Comparison of ENCODE assay signal across 1 cellular context in the genomic region with DNA sequence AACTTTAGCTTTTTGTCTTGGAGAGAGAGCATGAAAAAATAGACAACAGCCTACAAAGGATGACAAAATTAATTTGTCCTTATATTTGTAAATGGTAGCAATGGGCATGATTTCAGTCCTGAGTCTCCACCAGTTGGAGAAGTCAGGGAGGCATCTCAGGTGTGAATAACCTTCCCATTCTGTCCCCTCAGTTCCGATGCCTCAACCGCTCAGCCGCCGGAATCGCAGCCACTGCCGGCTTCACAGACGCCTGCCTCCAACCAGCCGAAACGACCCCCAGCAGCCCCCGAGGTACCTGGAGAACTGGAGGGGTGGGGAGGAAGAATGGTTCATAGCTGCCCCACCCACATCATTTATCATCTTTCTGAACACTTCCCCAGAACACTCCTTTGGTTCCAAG.
TF ChIP-seq lines count a peak whose summit lies in the region.

No MANE protein-coding gene starts in this region.

TF ChIP-seq in WTC11, 78 proteins besides CTCF, POLR2A, EP300 and RAD21 (continued from another document):
- TF ChIP-seq, protein P1, sequence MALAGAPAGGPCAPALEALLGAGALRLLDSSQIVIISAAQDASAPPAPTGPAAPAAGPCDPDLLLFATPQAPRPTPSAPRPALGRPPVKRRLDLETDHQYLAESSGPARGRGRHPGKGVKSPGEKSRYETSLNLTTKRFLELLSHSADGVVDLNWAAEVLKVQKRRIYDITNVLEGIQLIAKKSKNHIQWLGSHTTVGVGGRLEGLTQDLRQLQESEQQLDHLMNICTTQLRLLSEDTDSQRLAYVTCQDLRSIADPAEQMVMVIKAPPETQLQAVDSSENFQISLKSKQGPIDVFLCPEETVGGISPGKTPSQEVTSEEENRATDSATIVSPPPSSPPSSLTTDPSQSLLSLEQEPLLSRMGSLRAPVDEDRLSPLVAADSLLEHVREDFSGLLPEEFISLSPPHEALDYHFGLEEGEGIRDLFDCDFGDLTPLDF (CRISPR knock-in tag; IDR thresholded peaks at IDR 0.05): no peak
- TF ChIP-seq JAZF1 (CRISPR knock-in tag; IDR thresholded peaks at IDR 0.05) (no peak), HMGA2 (CRISPR knock-in tag; IDR thresholded peaks at IDR 0.05) (no peak), MXD4 (CRISPR knock-in tag; IDR thresholded peaks at IDR 0.05; ENCODE audit: borderline replicate concordance) (no peak), AFF4 (CRISPR knock-in tag; IDR thresholded peaks at IDR 0.05; ENCODE audit: borderline replicate concordance) (no peak), KAT7 (CRISPR knock-in tag; IDR thresholded peaks at IDR 0.05; ENCODE audit: borderline replicate concordance) (no peak), ZNF416 (CRISPR knock-in tag; IDR thresholded peaks at IDR 0.05) (no peak)
- TF ChIP-seq, protein P2, sequence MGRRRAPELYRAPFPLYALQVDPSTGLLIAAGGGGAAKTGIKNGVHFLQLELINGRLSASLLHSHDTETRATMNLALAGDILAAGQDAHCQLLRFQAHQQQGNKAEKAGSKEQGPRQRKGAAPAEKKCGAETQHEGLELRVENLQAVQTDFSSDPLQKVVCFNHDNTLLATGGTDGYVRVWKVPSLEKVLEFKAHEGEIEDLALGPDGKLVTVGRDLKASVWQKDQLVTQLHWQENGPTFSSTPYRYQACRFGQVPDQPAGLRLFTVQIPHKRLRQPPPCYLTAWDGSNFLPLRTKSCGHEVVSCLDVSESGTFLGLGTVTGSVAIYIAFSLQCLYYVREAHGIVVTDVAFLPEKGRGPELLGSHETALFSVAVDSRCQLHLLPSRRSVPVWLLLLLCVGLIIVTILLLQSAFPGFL (CRISPR knock-in tag; IDR thresholded peaks at IDR 0.05; ENCODE audit: borderline replicate concordance): no peak
